12 cellular contexts compared by ENCODE assay signal in genomic region chr2:7438855-7439254, GRCh38.
"Had no signal": no experiment of that assay in that cellular context is flagged by ENCODE, and none has a peak within 500 bp of the region (broad histone marks: within the 10 kb centered on the region; RNA-seq: fewer than 3 reads in every experiment).

No MANE protein-coding gene starts in this region.

- H3K27me3 ChIP-seq: ascending aorta, neural progenitor cell, pancreas, tibial artery had no signal

- H3K9me3 Mint-ChIP-seq: activated B cell treated with CpG ODN at 0.5 μM for 24 hours had no signal

- H3K4me3 ChIP-seq: ascending aorta, dorsolateral prefrontal cortex, neural progenitor cell, pancreas, tibial artery had no signal

- H3K4me3 Mint-ChIP-seq: activated B cell treated with CpG ODN at 0.5 μM for 24 hours, neural progenitor cell had no signal

- H3K27ac ChIP-seq: ascending aorta, dorsolateral prefrontal cortex, neural progenitor cell, pancreas, tibial artery had no signal

- H3K4me1 ChIP-seq: ascending aorta, neural progenitor cell, pancreas, tibial artery had no signal

- ATAC-seq: esophagus mucosa, pancreas had no signal

- DNase-seq: activated B cell treated with CpG ODN at 0.5 μM for 24 hours; activated naive CD4-positive, alpha-beta T cell treated with Interleukin-2 at 50 U/mL for 16 hours; activated T-cell treated with anti-CD3 and anti-CD28 coated beads for 4 hours; dorsolateral prefrontal cortex; hippocampal formation; kidney glomerular epithelial cell; pancreas; stimulated activated CD4-positive, alpha-beta T cell treated with anti-CD3 and anti-CD28 coated beads, Interleukin-4, amount 100 ng/mL, for 4 hours; tibial artery had no signal

- H3K36me3 ChIP-seq: ascending aorta, neural progenitor cell, pancreas, tibial artery had no signal

- H3K9me3 ChIP-seq: ascending aorta, pancreas had no signal

- H3K27ac Mint-ChIP-seq: activated B cell treated with CpG ODN at 0.5 μM for 24 hours, neural progenitor cell had no signal

- H3K4me1 Mint-ChIP-seq: activated B cell treated with CpG ODN at 0.5 μM for 24 hours, neural progenitor cell had no signal
